In the genomic region with DNA sequence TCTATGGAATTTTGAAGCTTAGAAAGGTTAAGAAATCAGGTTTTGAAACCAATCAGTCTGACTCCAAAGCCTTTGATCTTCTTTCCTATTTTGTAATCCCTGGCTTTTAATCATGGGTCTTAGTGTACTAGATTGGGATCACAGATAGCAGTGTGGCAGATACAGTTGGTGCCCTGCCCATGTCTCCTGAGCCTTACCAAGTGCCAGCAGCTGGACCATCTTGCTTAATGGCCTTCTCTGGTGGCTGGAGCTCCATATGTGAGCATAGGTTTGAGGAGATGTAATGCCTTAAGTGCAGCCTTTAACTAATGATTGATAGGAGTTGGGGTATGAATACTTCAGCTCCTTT, we compare ENCODE assay signal across 21 cellular contexts.
"Had no signal": no experiment of that assay in that cellular context is flagged by ENCODE, and none has a peak within 500 bp of the region (broad histone marks: within the 10 kb centered on the region; RNA-seq: fewer than 3 reads in every experiment).

No MANE protein-coding gene starts in this region.

- H3K27ac Mint-ChIP-seq: activated CD4-positive, alpha-beta memory T cell treated with anti-CD3 and anti-CD28 coated beads for 36 hours; activated CD8-positive, alpha-beta memory T cell treated with anti-CD3 and anti-CD28 coated beads, Interleukin-2, amount 10 ng/mL, durations not matched to agents 7 days and 5 days; activated naive CD4-positive, alpha-beta T cell treated with anti-CD3 and anti-CD28 coated beads, Interleukin-2, amount 10 ng/mL, durations not matched to agents 7 days and 5 days; neural progenitor cell had no signal

- H3K9me3 ChIP-seq: body of pancreas, heart left ventricle, ovary, SK-N-SH, upper lobe of right lung had no signal

- H3K4me3 Mint-ChIP-seq: activated CD4-positive, alpha-beta memory T cell treated with anti-CD3 and anti-CD28 coated beads for 36 hours; activated CD8-positive, alpha-beta memory T cell treated with anti-CD3 and anti-CD28 coated beads, Interleukin-2, amount 10 ng/mL, durations not matched to agents 7 days and 5 days; activated naive CD4-positive, alpha-beta T cell treated with anti-CD3 and anti-CD28 coated beads, Interleukin-2, amount 10 ng/mL, durations not matched to agents 7 days and 5 days; neural progenitor cell; T-cell had no signal

- H3K36me3 ChIP-seq: heart left ventricle, neural progenitor cell, ovary, upper lobe of right lung had no signal

- DNase-seq: activated CD4-positive, alpha-beta memory T cell treated with anti-CD3 and anti-CD28 coated beads for 36 hours; activated CD4-positive, alpha-beta T cell treated with anti-CD3 and anti-CD28 coated beads for 1 hour; activated CD8-positive, alpha-beta memory T cell treated with anti-CD3 and anti-CD28 coated beads, Interleukin-2, amount 10 ng/mL, durations not matched to agents 7 days and 5 days; activated naive CD4-positive, alpha-beta T cell treated with anti-CD3 and anti-CD28 coated beads, Interleukin-2, amount 10 ng/mL, durations not matched to agents 7 days and 5 days; activated T-cell treated with anti-CD3 and anti-CD28 coated beads, Interleukin-2, amount 50 U/mL, for 1 hour; body of pancreas; central memory CD4-positive, alpha-beta T cell; cortex of kidney; effector CD8-positive, alpha-beta T cell; foreskin melanocyte; heart left ventricle; midbrain; ovary; SK-N-SH; stimulated activated CD4-positive, alpha-beta T cell treated with anti-CD3 and anti-CD28 coated beads, Interleukin-2, amount 100 ng/mL, for 48 hours; stimulated activated naive CD4-positive, alpha-beta T cell; T-cell; T-helper 9 cell; upper lobe of right lung had no signal

- H3K36me3 Mint-ChIP-seq: activated CD4-positive, alpha-beta memory T cell treated with anti-CD3 and anti-CD28 coated beads for 36 hours; neural progenitor cell had no signal

- ATAC-seq: activated CD8-positive, alpha-beta memory T cell treated with anti-CD3 and anti-CD28 coated beads, Interleukin-2, amount 10 ng/mL, durations not matched to agents 7 days and 5 days; T-cell; upper lobe of right lung had no signal

- H3K9me3 Mint-ChIP-seq: activated CD4-positive, alpha-beta memory T cell treated with anti-CD3 and anti-CD28 coated beads for 36 hours; activated naive CD4-positive, alpha-beta T cell treated with anti-CD3 and anti-CD28 coated beads, Interleukin-2, amount 10 ng/mL, durations not matched to agents 7 days and 5 days; neural progenitor cell; T-cell had no signal

- H3K27me3 ChIP-seq: body of pancreas, heart left ventricle, neural progenitor cell, ovary, upper lobe of right lung had no signal

- H3K4me1 ChIP-seq: body of pancreas, neural progenitor cell had no signal

- H3K4me1 Mint-ChIP-seq: neural progenitor cell had no signal

- H3K4me3 ChIP-seq: body of pancreas, heart left ventricle, lung, neural progenitor cell, ovary, upper lobe of right lung had no signal

- H3K27ac ChIP-seq: body of pancreas, heart left ventricle, neural progenitor cell, ovary, upper lobe of right lung had no signal

- H3K27me3 Mint-ChIP-seq: activated CD4-positive, alpha-beta memory T cell treated with anti-CD3 and anti-CD28 coated beads for 36 hours; activated CD8-positive, alpha-beta memory T cell treated with anti-CD3 and anti-CD28 coated beads, Interleukin-2, amount 10 ng/mL, durations not matched to agents 7 days and 5 days; activated naive CD4-positive, alpha-beta T cell treated with anti-CD3 and anti-CD28 coated beads, Interleukin-2, amount 10 ng/mL, durations not matched to agents 7 days and 5 days; T-cell had no signal
